In the genomic region with DNA sequence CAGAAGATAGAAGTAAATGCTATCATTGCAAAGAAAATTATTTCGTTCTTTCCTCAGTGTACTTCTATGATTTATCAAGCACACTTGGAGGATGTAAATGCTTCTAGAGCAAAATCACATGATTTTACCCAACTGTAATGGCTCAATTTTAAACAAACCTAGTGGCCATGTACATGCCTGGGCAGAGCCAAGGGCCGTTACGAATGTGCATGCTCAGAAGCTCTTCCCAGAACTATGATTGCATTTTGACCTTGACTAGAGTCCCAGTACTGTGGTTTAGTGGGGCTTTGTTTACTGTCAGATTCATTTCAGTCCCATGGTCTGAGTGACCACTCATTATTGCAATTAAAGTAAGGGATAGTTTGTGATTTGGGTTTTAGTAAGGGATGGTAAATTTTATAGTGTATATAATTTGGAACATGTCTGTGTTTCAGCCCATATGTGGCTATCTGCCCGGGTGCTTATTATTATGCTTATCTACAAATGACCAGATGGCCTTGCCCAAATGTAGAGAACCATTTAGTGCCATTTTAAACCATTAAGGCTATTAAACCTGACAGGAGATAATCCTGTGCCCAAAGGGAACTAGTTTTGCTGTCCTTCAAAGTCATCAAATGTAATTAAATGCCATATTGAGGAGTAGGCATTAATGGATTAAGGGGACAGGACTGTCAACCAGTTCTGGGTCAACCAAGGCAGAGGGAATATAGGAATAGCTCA, we compare ENCODE assay signal across 19 cellular contexts.
"Had no signal": no experiment of that assay in that cellular context is flagged by ENCODE, and none has a peak within 500 bp of the region (broad histone marks: within the 10 kb centered on the region; RNA-seq: fewer than 3 reads in every experiment).

No MANE protein-coding gene starts in this region.

- H3K9me3 ChIP-seq: lower lobe of right lung, neutrophil, pancreas, suprapubic skin, vagina had no signal

- H3K4me3 ChIP-seq: coronary artery, lower lobe of right lung, pancreas, smooth muscle cell, suprapubic skin, vagina had no signal

- H3K4me1 ChIP-seq: pancreas, suprapubic skin, vagina had no signal

- H3K27ac ChIP-seq: coronary artery, lower lobe of right lung, neutrophil, pancreas, suprapubic skin, vagina had no signal

- DNase-seq: activated B cell treated with CpG ODN at 0.5 μM for 24 hours; activated CD4-positive, alpha-beta T cell treated with anti-CD3 and anti-CD28 coated beads for 48 hours; activated CD8-positive, alpha-beta T cell treated with anti-CD3 and anti-CD28 coated beads, Interleukin-2, amount 10 ng/mL, durations not matched to agents 7 days and 5 days; activated naive CD4-positive, alpha-beta T cell treated with anti-CD3 and anti-CD28 coated beads, Interleukin-2, amount 10 ng/mL, durations not matched to agents 7 days and 5 days; activated naive CD8-positive, alpha-beta T cell treated with anti-CD3 and anti-CD28 coated beads, Interleukin-2, amount 50 U/mL, for 24 hours; activated T-cell treated with anti-CD3 and anti-CD28 coated beads, Interleukin-2, amount 50 U/mL, for 24 hours; anterior cingulate cortex; left cardiac atrium; lower lobe of right lung; pancreas; stimulated activated CD4-positive, alpha-beta T cell treated with anti-CD3 and anti-CD28 coated beads, Interleukin-4, amount 100 ng/mL, for 1 hour; stimulated activated naive CD8-positive, alpha-beta T cell treated with anti-CD3 and anti-CD28 coated beads, Interleukin-15, amount 100 ng/mL, for 72 hours had no signal

- H3K27me3 ChIP-seq: pancreas, vagina had no signal

- ATAC-seq: activated CD8-positive, alpha-beta T cell treated with anti-CD3 and anti-CD28 coated beads, Interleukin-2, amount 10 ng/mL, durations not matched to agents 7 days and 5 days; activated naive CD8-positive, alpha-beta T cell treated with anti-CD3 and anti-CD28 coated beads, Interleukin-2, amount 50 U/mL, for 24 hours; left cardiac atrium; lower lobe of right lung; natural killer cell treated with Interleukin-12 subunit alpha and Interleukin-12 subunit beta and Interleukin-15 and Interleukin-18, amount 100 ng/mL, for 72 hours; pancreas; sciatic nerve; stimulated activated naive CD8-positive, alpha-beta T cell treated with anti-CD3 and anti-CD28 coated beads, Interleukin-15, amount 100 ng/mL, for 72 hours had no signal

- H3K36me3 ChIP-seq: lower lobe of right lung, neutrophil, pancreas, suprapubic skin, vagina had no signal
